19 cellular contexts compared by ENCODE assay signal in genomic region chr3:14871456-14872200, GRCh38. TPM values are rescaled to one million over a fixed set of nuclear protein-coding genes. Genes with fewer than 3 reads are reported as not detected.
DNase-seq lines count a peak whose midpoint lies in the region; ATAC-seq and TF ChIP-seq lines count a peak whose summit lies in the region.
"Had no signal": no experiment of that assay in that cellular context is flagged by ENCODE, and none has a peak within 500 bp of the region (broad histone marks: within the 10 kb centered on the region; RNA-seq: fewer than 3 reads in every experiment).

No MANE protein-coding gene starts in this region.

- no peaks in the 10 kb centered on the region for H3K4me1 Mint-ChIP-seq in activated T-cell treated with anti-CD3 and anti-CD28 coated beads, Interleukin-2, amount 50 U/mL, for 24 hours (ENCODE audit: low read depth)
- H3K4me1 Mint-ChIP-seq in endodermal cell, result peaks cover 12% of the 10 kb centered on the region
- H3K4me1 Mint-ChIP-seq in activated CD8-positive, alpha-beta T cell treated with anti-CD3 and anti-CD28 coated beads, Interleukin-2, amount 10 ng/mL, durations not matched to agents 7 days and 5 days (ENCODE audit: low read depth), result no peaks in the 10 kb centered on the region

- no peaks in the 10 kb centered on the region for H3K9me3 Mint-ChIP-seq in activated T-cell treated with anti-CD3 and anti-CD28 coated beads, Interleukin-2, amount 50 U/mL, for 24 hours
- no peaks in the 10 kb centered on the region for H3K9me3 Mint-ChIP-seq in endodermal cell
- no peaks in the 10 kb centered on the region for H3K9me3 Mint-ChIP-seq in activated CD8-positive, alpha-beta T cell treated with anti-CD3 and anti-CD28 coated beads, Interleukin-2, amount 10 ng/mL, durations not matched to agents 7 days and 5 days (ENCODE audit: insufficient read depth)
- H3K9me3 Mint-ChIP-seq: CD4-positive, alpha-beta T cell had no signal

- peak; percentile 18 for DNase-seq in activated T-cell treated with anti-CD3 and anti-CD28 coated beads, Interleukin-2, amount 50 U/mL, for 24 hours
- DNase-seq in activated T-cell treated with anti-CD3 and anti-CD28 coated beads, Interleukin-2, amount 50 U/mL, for 1 hour, result no peak
- DNase-seq in endodermal cell (peak; percentile 29), mesenteric fat pad (ENCODE audit: low spot score) (peak; percentile 47), suprapubic skin (ENCODE audit: low spot score in 2 of 2) (peak; percentile 43 to 48), hepatocyte (ENCODE audit: low spot score) (no peak), hepatic stellate cell (ENCODE audit: low spot score) (no peak)
- no peak for DNase-seq in activated CD8-positive, alpha-beta T cell treated with anti-CD3 and anti-CD28 coated beads, Interleukin-2, amount 10 ng/mL, durations not matched to agents 7 days and 5 days
- DNase-seq: BE2C; CD4-positive, alpha-beta T cell; EL; NCI-H1417; NCI-H2029; NCI-H2171 treated with DMSO at 0.1 percent for 48 hours; NCI-H446 treated with DMSO at 0.1 percent for 48 hours; NCI-H774 had no signal

- no peak overlapping the region for H3K4me2 ChIP-seq in hepatocyte

- H3K27me3 ChIP-seq in endodermal cell (ENCODE audit: control insufficient read depth, insufficient read depth, low read length, poor library complexity, severe bottlenecking), result no peaks in the 10 kb centered on the region
- no peaks in the 10 kb centered on the region for H3K27me3 ChIP-seq in suprapubic skin
- H3K27me3 ChIP-seq in hepatocyte, result no peaks in the 10 kb centered on the region
- H3K27me3 ChIP-seq: BE2C had no signal

- H3K9ac ChIP-seq in endodermal cell (ENCODE audit: extremely low read depth, low read length, poor library complexity, severe bottlenecking), result no peak overlapping the region

- POLR2A ChIA-PET in activated CD8-positive, alpha-beta T cell treated with anti-CD3 and anti-CD28 coated beads, Interleukin-2, amount 10 ng/mL, durations not matched to agents 7 days and 5 days (lab: Charles Lee), result interaction anchor here (0.8 kb wide), 1 partner anchor 220 kb away, joined by 3 read pairs; the partner anchor contains the start of gene CCDC174

- no peak for TF ChIP-seq EP300 in suprapubic skin (IDR thresholded peaks at IDR 0.05)

- H3K36me3 Mint-ChIP-seq in activated T-cell treated with anti-CD3 and anti-CD28 coated beads, Interleukin-2, amount 50 U/mL, for 24 hours (ENCODE audit: low read depth), result no peaks in the 10 kb centered on the region
- H3K36me3 Mint-ChIP-seq in endodermal cell (ENCODE audit: low read depth), result peaks cover 2% of the 10 kb centered on the region
- no peaks in the 10 kb centered on the region for H3K36me3 Mint-ChIP-seq in activated CD8-positive, alpha-beta T cell treated with anti-CD3 and anti-CD28 coated beads, Interleukin-2, amount 10 ng/mL, durations not matched to agents 7 days and 5 days (ENCODE audit: low read depth)

- H3K27ac Mint-ChIP-seq in activated T-cell treated with anti-CD3 and anti-CD28 coated beads, Interleukin-2, amount 50 U/mL, for 24 hours, result no peak overlapping the region
- H3K27ac Mint-ChIP-seq in endodermal cell, result no peak overlapping the region
- H3K27ac Mint-ChIP-seq in activated CD8-positive, alpha-beta T cell treated with anti-CD3 and anti-CD28 coated beads, Interleukin-2, amount 10 ng/mL, durations not matched to agents 7 days and 5 days, result no peak overlapping the region
- H3K27ac Mint-ChIP-seq: CD4-positive, alpha-beta T cell had no signal

- H3K9me3 ChIP-seq in endodermal cell (ENCODE audit: control insufficient read depth, low read length) (no peaks in the 10 kb centered on the region), suprapubic skin (no peaks in the 10 kb centered on the region), hepatocyte (ENCODE audit: low read depth) (no peaks in the 10 kb centered on the region)
- H3K9me3 ChIP-seq: BE2C had no signal

- H3K4me3 Mint-ChIP-seq in activated T-cell treated with anti-CD3 and anti-CD28 coated beads, Interleukin-2, amount 50 U/mL, for 24 hours, result no peak overlapping the region
- no peak overlapping the region for H3K4me3 Mint-ChIP-seq in endodermal cell
- H3K4me3 Mint-ChIP-seq in activated CD8-positive, alpha-beta T cell treated with anti-CD3 and anti-CD28 coated beads, Interleukin-2, amount 10 ng/mL, durations not matched to agents 7 days and 5 days, result no peak overlapping the region
- H3K4me3 Mint-ChIP-seq: CD4-positive, alpha-beta T cell had no signal

- H3K9me2 ChIP-seq in hepatocyte (replicated peaks; ENCODE audit: insufficient read depth), result no peaks in the 10 kb centered on the region

- ATAC-seq in activated CD8-positive, alpha-beta T cell treated with anti-CD3 and anti-CD28 coated beads, Interleukin-2, amount 10 ng/mL, durations not matched to agents 7 days and 5 days, result no peak
- ATAC-seq: K562 had no signal

- H2AFZ ChIP-seq in hepatocyte, result no peak overlapping the region

- 87 to 90% methylated on average over 7 to 10 of the region's 10 CpGs for WGBS in endodermal cell (ENCODE audit: insufficient coverage in 1 of 2, insufficient read length in 1 of 2), 2 experiments
- WGBS in suprapubic skin, result 79% methylated on average over 9 of the region's 10 CpGs
- 76% methylated on average over 10 of the region's 10 CpGs for WGBS in hepatocyte (ENCODE audit: low lambda C conversion rate, missing lambda C conversion rate)

- no peak for TF ChIP-seq POLR2A in suprapubic skin (IDR thresholded peaks at IDR 0.05)

- H3K4me3 ChIP-seq in endodermal cell (ENCODE audit: low read length) (no peak overlapping the region), suprapubic skin (no peak overlapping the region), hepatocyte (no peak overlapping the region)
- H3K4me3 ChIP-seq: K562 had no signal

- TF ChIP-seq CTCF in endodermal cell (conservative IDR thresholded peaks at IDR 0.05) (no peak), suprapubic skin (IDR thresholded peaks at IDR 0.05) (no peak), hepatocyte (IDR thresholded peaks at IDR 0.05; ENCODE audit: poor library complexity) (no peak)

- H3K27me3 Mint-ChIP-seq in activated T-cell treated with anti-CD3 and anti-CD28 coated beads, Interleukin-2, amount 50 U/mL, for 24 hours, result no peaks in the 10 kb centered on the region
- no peaks in the 10 kb centered on the region for H3K27me3 Mint-ChIP-seq in endodermal cell (ENCODE audit: insufficient read depth)
- H3K27me3 Mint-ChIP-seq in activated CD8-positive, alpha-beta T cell treated with anti-CD3 and anti-CD28 coated beads, Interleukin-2, amount 10 ng/mL, durations not matched to agents 7 days and 5 days (ENCODE audit: low read depth), result peaks cover 22% of the 10 kb centered on the region
- H3K27me3 Mint-ChIP-seq: CD4-positive, alpha-beta T cell had no signal

- CTCF ChIA-PET in activated CD8-positive, alpha-beta T cell treated with anti-CD3 and anti-CD28 coated beads, Interleukin-2, amount 10 ng/mL, durations not matched to agents 7 days and 5 days (lab: Charles Lee), result no interaction called here

- H3K27ac ChIP-seq in endodermal cell (ENCODE audit: low read depth, low read length) (no peak overlapping the region), suprapubic skin (no peak overlapping the region), hepatocyte (no peak overlapping the region)
- H3K27ac ChIP-seq: 22Rv1 had no signal

- H3K36me3 ChIP-seq in endodermal cell (ENCODE audit: control insufficient read depth, insufficient read depth, low read length), result no peaks in the 10 kb centered on the region
- H3K36me3 ChIP-seq in suprapubic skin, result no peaks in the 10 kb centered on the region
- no peaks in the 10 kb centered on the region for H3K36me3 ChIP-seq in hepatocyte (replicated peaks; ENCODE audit: insufficient read depth, low read depth)
- H3K36me3 ChIP-seq: BE2C had no signal

- H3K79me2 ChIP-seq in hepatocyte, result no peaks in the 10 kb centered on the region

- H3K4me1 ChIP-seq in endodermal cell (ENCODE audit: control insufficient read depth, insufficient read depth, low read length), result peaks cover 6% of the 10 kb centered on the region
- H3K4me1 ChIP-seq in suprapubic skin, result peaks cover 19% of the 10 kb centered on the region
- peaks cover 5% of the 10 kb centered on the region for H3K4me1 ChIP-seq in hepatocyte (ENCODE audit: insufficient read depth)
- H3K4me1 ChIP-seq: BE2C had no signal

- no peaks in the 10 kb centered on the region for H4K20me1 ChIP-seq in hepatocyte (ENCODE audit: insufficient read depth, poor library complexity, severe bottlenecking)

RNA-seq across cellular contexts. Expression of gene FGD5, which starts 52.9 kb away (rescaled TPM):
- total RNA-seq in endodermal cell (10 to 100 TPM; 15.3 to 17.0 TPM), mesenteric fat pad (38.6 TPM), suprapubic skin (10 to 100 TPM in 2 of 4 donors, 1 to 10 TPM in 2; 2.8 to 15.5 (median 7.1) TPM), hepatocyte (2.6 and 2.9 TPM in 2 replicates)
- polyA plus RNA-seq in endodermal cell (2013, experiment 1 of 2), result 3.0 TPM
- polyA plus RNA-seq in endodermal cell (2013, experiment 2 of 2), result 2.2 TPM
- polyA plus RNA-seq in hepatocyte, result 2.2 and 3.3 TPM in 2 replicates
- under 1 TPM; 0.31 to 0.32 TPM for total RNA-seq in activated CD8-positive, alpha-beta T cell treated with anti-CD3 and anti-CD28 coated beads, Interleukin-2, amount 10 ng/mL, durations not matched to agents 7 days and 5 days
- total RNA-seq: CD4-positive, alpha-beta T cell had no signal
- polyA plus RNA-seq: AG04450, K562 had no signal

Comparison
In these comparisons a context has a peak if more than half of its experiments do, and no peak if none do; other contexts are left out.
1. DNase-seq: peak in activated T-cell treated with anti-CD3 and anti-CD28 coated beads, Interleukin-2, amount 50 U/mL, for 24 hours (single experiment), endodermal cell (single experiment), mesenteric fat pad (single experiment) and suprapubic skin (2 of 2); none in activated T-cell treated with anti-CD3 and anti-CD28 coated beads, Interleukin-2, amount 50 U/mL, for 1 hour (single experiment), hepatocyte (single experiment), activated CD8-positive, alpha-beta T cell treated with anti-CD3 and anti-CD28 coated beads, Interleukin-2, amount 10 ng/mL, durations not matched to agents 7 days and 5 days (single experiment) and hepatic stellate cell (single experiment).